ENCODE assay signal across 10 cellular contexts in the genomic region with DNA sequence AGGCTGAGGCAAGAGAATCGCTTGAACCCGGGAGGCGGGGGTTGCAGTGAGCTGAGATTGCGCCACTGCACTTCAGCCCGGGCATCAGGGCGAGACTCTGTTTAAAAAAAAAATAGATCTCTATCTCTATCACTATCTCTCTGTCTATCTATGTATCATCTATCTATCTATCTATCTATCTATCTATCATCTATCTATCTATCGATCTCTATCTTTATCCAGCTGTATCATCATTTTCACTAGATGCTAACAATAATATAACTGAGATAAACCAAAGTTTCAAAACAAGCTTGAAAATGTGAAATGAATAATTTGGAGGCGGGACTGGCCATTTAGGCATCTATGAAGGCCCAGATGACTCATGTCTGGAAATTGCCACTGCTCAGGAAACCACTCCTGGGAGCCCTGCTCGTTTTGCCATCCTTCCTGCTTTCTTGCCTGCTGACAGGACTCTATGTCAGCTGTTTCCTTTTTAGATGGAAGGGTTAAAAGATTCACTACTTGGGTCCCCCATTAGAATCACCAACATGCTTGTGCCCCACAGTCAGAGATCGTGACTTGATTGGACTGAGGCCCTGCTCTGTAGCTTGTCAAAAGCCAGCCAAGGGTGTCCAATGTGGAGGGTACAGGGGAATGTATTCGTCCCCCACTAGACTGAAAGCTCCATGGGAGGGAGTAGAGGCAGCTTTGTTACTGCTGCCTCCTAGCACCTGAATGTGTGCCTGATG.
DNase-seq lines count a peak whose midpoint lies in the region; ATAC-seq and TF ChIP-seq lines count a peak whose summit lies in the region.
"Had no signal": no experiment of that assay in that cellular context is flagged by ENCODE, and none has a peak within 500 bp of the region (broad histone marks: within the 10 kb centered on the region; RNA-seq: fewer than 3 reads in every experiment).

No MANE protein-coding gene starts in this region.

- peak overlapping the region in 9 of 12 donors; percentile 15 to 82 (median 27) for H3K27ac ChIP-seq in heart left ventricle
- peak overlapping the region; percentile 31 for H3K27ac ChIP-seq in subcutaneous abdominal adipose tissue (ENCODE audit: low read depth, low read length)
- H3K27ac ChIP-seq: cardiac muscle cell had no signal

- peak overlapping the region; percentile 75 for H3K4me3 Mint-ChIP-seq in T-helper 2 cell treated with Interferon-gamma antibody and Interleukin-4, amounts not matched to agents 5 μg/mL and 100 μg/mL, for 36 hours

- peak overlapping the region in 1 of 5 donors; percentile 2 for H3K9ac ChIP-seq in subcutaneous abdominal adipose tissue (ENCODE audit: low read length in 5 of 5)

- peaks cover 73% of the 10 kb centered on the region for H3K4me1 Mint-ChIP-seq in T-helper 2 cell treated with Interferon-gamma antibody and Interleukin-4, amounts not matched to agents 5 μg/mL and 100 μg/mL, for 36 hours (ENCODE audit: low read depth)

- H3K4me1 ChIP-seq in heart left ventricle = peaks cover 15 to 99% (median 75%) of the 10 kb centered on the region in 12 donors
- H3K4me1 ChIP-seq in subcutaneous abdominal adipose tissue (ENCODE audit: control insufficient read depth in 5 of 5, insufficient read depth in 5 of 5, low read length in 5 of 5) = peaks cover 5 to 83% (median 48%) of the 10 kb centered on the region in 5 donors

- TF ChIP-seq CTCF in heart left ventricle (IDR thresholded peaks at IDR 0.05) (no peak), fibroblast of pulmonary artery (IDR thresholded peaks at IDR 0.05; ENCODE audit: low read length, missing control alignments) (no peak)

- H3K4me3 ChIP-seq in heart left ventricle = peak overlapping the region in 1 of 12 donors; percentile 22
- no peak overlapping the region for H3K4me3 ChIP-seq in fibroblast of pulmonary artery (replicated peaks; ENCODE audit: low read depth, low read length)
- no peak overlapping the region for H3K4me3 ChIP-seq in subcutaneous abdominal adipose tissue (ENCODE audit: low read depth in 1 of 5, low read length in 5 of 5)
- H3K4me3 ChIP-seq: cardiac muscle cell had no signal

- H3K36me3 ChIP-seq in heart left ventricle (no peaks in the 10 kb centered on the region), subcutaneous abdominal adipose tissue (ENCODE audit: control insufficient read depth in 5 of 5, insufficient read depth in 5 of 5, low read length in 5 of 5) (peaks cover 0 to 4% (median 0%) of the 10 kb centered on the region in 5 donors)
- H3K36me3 ChIP-seq: cardiac muscle cell had no signal

- DNase-seq in heart left ventricle = peak in 1 of 5 donors; percentile 40
- DNase-seq in Right ventricle myocardium superior = no peak
- no peak for DNase-seq in T-helper 2 cell treated with Interferon-gamma antibody and Interleukin-4, amounts not matched to agents 5 μg/mL and 100 μg/mL, for 36 hours (ENCODE audit: low spot score)
- peak; percentile 81 for DNase-seq in fibroblast of pulmonary artery (ENCODE audit: low read depth)
- DNase-seq in effector CD4-positive, alpha-beta T cell = no peak
- no peak for DNase-seq in GOT3 (lab: John Stamatoyannopoulos, UW)
- DNase-seq in GM19240 (ENCODE audit: insufficient read length, low spot score) = no peak
- DNase-seq: NCI-H1417 had no signal

- WGBS in heart left ventricle, 4 donors = 70 to 83% (median 76%) methylated on average over 11 of the region's 11 CpGs

- no peak for TF ChIP-seq POLR2A in heart left ventricle (IDR thresholded peaks at IDR 0.05)

- H3K36me3 Mint-ChIP-seq in T-helper 2 cell treated with Interferon-gamma antibody and Interleukin-4, amounts not matched to agents 5 μg/mL and 100 μg/mL, for 36 hours (ENCODE audit: low read depth) = peaks cover 38% of the 10 kb centered on the region

- H3K27ac Mint-ChIP-seq in T-helper 2 cell treated with Interferon-gamma antibody and Interleukin-4, amounts not matched to agents 5 μg/mL and 100 μg/mL, for 36 hours = peak overlapping the region; percentile 87

- intact Hi-C loops in heart left ventricle (cut with DNase I) (loop anchor here in 3 of 10 donors (5.0 to 10.0 kb wide), 3 partner anchors 52 to 90 kb away; a partner anchor contains a TSS), Right ventricle myocardium superior (cut with DNase I) (no loop called here)

- no peaks in the 10 kb centered on the region for H3K9me3 ChIP-seq in heart left ventricle
- no peaks in the 10 kb centered on the region for H3K9me3 ChIP-seq in subcutaneous abdominal adipose tissue (ENCODE audit: control insufficient read depth in 5 of 5, low read length in 5 of 5)

- no peaks in the 10 kb centered on the region for H3K9me3 Mint-ChIP-seq in T-helper 2 cell treated with Interferon-gamma antibody and Interleukin-4, amounts not matched to agents 5 μg/mL and 100 μg/mL, for 36 hours

- peak in 1 of 4 donors; percentile 44 for ATAC-seq in heart left ventricle
- ATAC-seq in Right ventricle myocardium superior (ENCODE audit: poor library complexity) = no peak

- H3K27me3 ChIP-seq in heart left ventricle (no peaks in the 10 kb centered on the region), subcutaneous abdominal adipose tissue (ENCODE audit: control insufficient read depth in 5 of 5, insufficient read depth in 4 of 5, low read length in 5 of 5) (no peaks in the 10 kb centered on the region)
- H3K27me3 ChIP-seq: cardiac muscle cell had no signal

- H3K27me3 Mint-ChIP-seq in T-helper 2 cell treated with Interferon-gamma antibody and Interleukin-4, amounts not matched to agents 5 μg/mL and 100 μg/mL, for 36 hours (ENCODE audit: low read depth) = no peaks in the 10 kb centered on the region
